1 cellular context compared by ENCODE assay signal in the genomic region with DNA sequence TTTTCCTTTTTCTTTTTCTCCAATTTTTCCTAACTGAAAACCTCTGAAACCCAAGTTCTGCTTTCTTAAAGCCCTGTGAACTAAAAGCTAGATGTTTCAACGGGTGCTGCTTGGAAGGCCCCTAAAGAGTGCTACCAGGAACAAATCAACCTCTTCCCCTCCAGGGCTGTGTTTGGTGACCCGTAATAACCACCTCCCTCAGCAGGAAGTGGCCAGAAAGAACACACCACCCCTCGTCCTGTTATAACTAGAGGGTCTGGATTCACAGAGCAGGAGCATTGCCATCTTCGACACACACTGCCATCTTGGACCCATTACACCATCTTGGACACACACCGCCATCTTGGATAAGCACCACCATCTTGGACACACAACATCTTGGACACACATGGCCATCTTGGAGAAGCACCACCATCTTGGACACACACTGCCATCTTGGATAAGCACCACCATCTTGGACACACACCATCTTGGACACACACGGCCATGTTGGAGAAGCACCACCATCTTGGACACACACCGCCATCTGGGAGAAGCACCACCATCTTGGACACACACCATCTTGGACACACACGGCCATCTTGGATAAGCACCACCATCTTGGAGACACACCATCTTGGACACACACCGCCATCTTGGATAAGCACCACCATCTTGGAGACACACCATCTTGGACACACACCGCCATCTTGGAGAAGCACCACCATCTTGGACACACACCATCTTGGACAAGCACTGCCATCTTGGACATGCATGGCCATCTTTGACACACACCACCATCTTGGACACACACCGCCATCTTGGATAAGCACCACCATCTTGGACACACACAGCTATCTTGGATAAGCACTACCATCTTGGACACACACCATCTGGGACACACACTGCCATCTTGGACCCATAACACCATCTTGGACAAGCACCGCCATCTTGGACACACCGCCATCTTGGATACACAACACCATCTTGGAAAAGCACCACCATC.
TF ChIP-seq lines count a peak whose summit lies in the region.
"Not testable (repeated sequence)": the region's sequence is repeated elsewhere in the genome, so short reads cannot be mapped to it uniquely, and the experiment has no call there.

No MANE protein-coding gene starts in this region.

TF ChIP-seq in K562, 482 proteins besides CTCF, POLR2A, EP300 and RAD21:
- TF ChIP-seq, protein P1, sequence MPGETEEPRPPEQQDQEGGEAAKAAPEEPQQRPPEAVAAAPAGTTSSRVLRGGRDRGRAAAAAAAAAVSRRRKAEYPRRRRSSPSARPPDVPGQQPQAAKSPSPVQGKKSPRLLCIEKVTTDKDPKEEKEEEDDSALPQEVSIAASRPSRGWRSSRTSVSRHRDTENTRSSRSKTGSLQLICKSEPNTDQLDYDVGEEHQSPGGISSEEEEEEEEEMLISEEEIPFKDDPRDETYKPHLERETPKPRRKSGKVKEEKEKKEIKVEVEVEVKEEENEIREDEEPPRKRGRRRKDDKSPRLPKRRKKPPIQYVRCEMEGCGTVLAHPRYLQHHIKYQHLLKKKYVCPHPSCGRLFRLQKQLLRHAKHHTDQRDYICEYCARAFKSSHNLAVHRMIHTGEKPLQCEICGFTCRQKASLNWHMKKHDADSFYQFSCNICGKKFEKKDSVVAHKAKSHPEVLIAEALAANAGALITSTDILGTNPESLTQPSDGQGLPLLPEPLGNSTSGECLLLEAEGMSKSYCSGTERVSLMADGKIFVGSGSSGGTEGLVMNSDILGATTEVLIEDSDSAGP (CRISPR knock-in tag; IDR thresholded peaks at IDR 0.05) = 0 out of 2 replicates have a peak, but pooled peaks have one; percentile 12
- TF ChIP-seq YY1 (IDR thresholded peaks at IDR 0.05; ENCODE audit: borderline replicate concordance in 1 of 3, control insufficient read depth in 1 of 3, extremely low read depth in 1 of 3, insufficient read depth in 3 of 3, insufficient read length in 1 of 3, insufficient replicate concordance in 2 of 3, low read depth in 1 of 3, low read length in 2 of 3) (peak; percentile 54 to 70 (median 69)), TEAD4 (IDR thresholded peaks at IDR 0.05; ENCODE audit: low read length) (0 out of 2 replicates have a peak, but pooled peaks have one; percentile 19), EHMT2 (IDR thresholded peaks at IDR 0.05) (peak; percentile 56), CSDE1 (IDR thresholded peaks at IDR 0.05) (peak in 1 of 2 experiments; percentile 55; a peak in 1 of 4 replicates)
- TF ChIP-seq, protein P2, sequence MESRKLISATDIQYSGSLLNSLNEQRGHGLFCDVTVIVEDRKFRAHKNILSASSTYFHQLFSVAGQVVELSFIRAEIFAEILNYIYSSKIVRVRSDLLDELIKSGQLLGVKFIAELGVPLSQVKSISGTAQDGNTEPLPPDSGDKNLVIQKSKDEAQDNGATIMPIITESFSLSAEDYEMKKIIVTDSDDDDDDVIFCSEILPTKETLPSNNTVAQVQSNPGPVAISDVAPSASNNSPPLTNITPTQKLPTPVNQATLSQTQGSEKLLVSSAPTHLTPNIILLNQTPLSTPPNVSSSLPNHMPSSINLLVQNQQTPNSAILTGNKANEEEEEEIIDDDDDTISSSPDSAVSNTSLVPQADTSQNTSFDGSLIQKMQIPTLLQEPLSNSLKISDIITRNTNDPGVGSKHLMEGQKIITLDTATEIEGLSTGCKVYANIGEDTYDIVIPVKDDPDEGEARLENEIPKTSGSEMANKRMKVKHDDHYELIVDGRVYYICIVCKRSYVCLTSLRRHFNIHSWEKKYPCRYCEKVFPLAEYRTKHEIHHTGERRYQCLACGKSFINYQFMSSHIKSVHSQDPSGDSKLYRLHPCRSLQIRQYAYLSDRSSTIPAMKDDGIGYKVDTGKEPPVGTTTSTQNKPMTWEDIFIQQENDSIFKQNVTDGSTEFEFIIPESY (CRISPR knock-in tag; IDR thresholded peaks at IDR 0.05) = peak; percentile 46; the same call in 1 of the 2 replicates
- TF ChIP-seq TEAD4 (CRISPR knock-in tag; IDR thresholded peaks at IDR 0.05; ENCODE audit: borderline replicate concordance) = not testable (repeated sequence)
